ENCODE assay signal across 1 cellular context in the genomic region with DNA sequence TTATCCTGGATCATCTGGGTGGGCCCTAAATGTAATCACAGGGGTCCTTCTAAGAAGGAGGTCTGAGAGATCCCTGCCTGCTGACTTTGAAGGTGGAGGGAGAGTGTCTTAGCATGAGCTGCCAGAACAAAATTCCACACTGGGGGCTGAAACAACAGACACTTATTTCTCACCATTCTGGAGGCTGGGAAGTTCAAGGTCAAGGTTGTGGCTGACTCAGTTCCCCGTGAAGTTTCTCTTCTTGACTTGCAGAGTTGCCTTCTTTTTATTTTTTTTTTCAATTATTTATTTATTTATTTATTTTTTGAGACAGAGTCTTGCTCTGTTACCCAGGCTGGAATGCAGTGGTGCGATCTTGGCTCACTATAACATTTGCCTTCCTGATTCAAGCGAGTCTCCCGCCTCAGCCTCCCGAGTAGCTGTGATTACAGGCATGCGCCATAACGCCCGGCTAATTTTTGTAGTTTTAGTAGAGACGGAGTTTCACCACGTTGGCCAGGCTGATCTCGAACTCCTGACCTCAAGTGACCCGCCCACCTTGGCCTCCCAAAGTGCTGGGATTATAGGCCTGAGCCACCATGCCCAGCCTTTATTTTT. TPM values are rescaled to one million over a fixed set of nuclear protein-coding genes. Genes with fewer than 3 reads are reported as not detected.
"Had no signal": no experiment of that assay in that cellular context is flagged by ENCODE, and none has a peak within 500 bp of the region (broad histone marks: within the 10 kb centered on the region; RNA-seq: fewer than 3 reads in every experiment).

No MANE protein-coding gene starts in this region.

RNA-seq across cellular contexts. Expression of a gene that starts 50.1 kb away (rescaled TPM):
- total RNA-seq: OCI-LY7 had no signal
